8 cellular contexts compared by ENCODE assay signal in genomic region chr19:47348819-47349795, GRCh38. TPM values are rescaled to one million over a fixed set of nuclear protein-coding genes. Genes with fewer than 3 reads are reported as not detected.
A peak's percentile ranks its signal among the peaks of the same experiment; 100 is the strongest.
DNase-seq lines count a peak whose midpoint lies in the region; ATAC-seq and TF ChIP-seq lines count a peak whose summit lies in the region.

DHX34 (plus strand) TSS chr19:47349315; CDS start chr19:47353031, 3,716 bp downstream.

- H3K36me3 Mint-ChIP-seq in endothelial cell (ENCODE audit: low read depth, unreplicated experiment), result no peaks in the 10 kb centered on the region

- H3K9me3 Mint-ChIP-seq in endothelial cell (ENCODE audit: unreplicated experiment), result no peaks in the 10 kb centered on the region

- peak; percentile 88 for ATAC-seq in GM21515 (IDR thresholded peaks at IDR 0.05; ENCODE audit: unreplicated experiment)

- DNase-seq in DMS 273 treated with DMSO at 0.1 percent for 48 hours (lab: John Stamatoyannopoulos, UW) (peak; percentile 96), HuH-7.5 (ENCODE audit: low spot score) (peak; percentile 99), endothelial cell (ENCODE audit: low spot score) (peak; percentile 97), midbrain (lab: John Stamatoyannopoulos, UW) (peak; percentile 98)
- peak; percentile 99 for DNase-seq in activated CD8-positive, alpha-beta memory T cell treated with anti-CD3 and anti-CD28 coated beads, Interleukin-2, amount 50 U/mL, for 48 hours
- peak; percentile 98 to 99 for DNase-seq in stimulated activated CD8-positive, alpha-beta memory T cell treated with anti-CD3 and anti-CD28 coated beads, Interleukin-2, amount 100 ng/mL, for 1 hour (ENCODE audit: low read depth in 2 of 2)

- peak within 1 kb of the TSS; percentile 86 for H3K4me3 ChIP-seq in OCI-LY3 (ENCODE audit: low read length)

- H3K27me3 ChIP-seq in OCI-LY3 (ENCODE audit: low read depth, low read length), result no peaks in the 10 kb centered on the region

- peak within 1 kb of the TSS; percentile 64 for H3K27ac Mint-ChIP-seq in endothelial cell (ENCODE audit: unreplicated experiment)

- H3K9ac ChIP-seq in OCI-LY3 (ENCODE audit: low read length), result peak within 1 kb of the TSS; percentile 85

- peak within 1 kb of the TSS; percentile 36 for H3K27ac ChIP-seq in OCI-LY3 (ENCODE audit: low read length)

- H3K27me3 Mint-ChIP-seq in endothelial cell (ENCODE audit: unreplicated experiment), result peaks cover 7% of the 10 kb centered on the region

- peaks cover 26% of the 10 kb centered on the region for H3K36me3 ChIP-seq in OCI-LY3 (replicated peaks; ENCODE audit: low read depth, low read length)

- peak within 1 kb of the TSS; percentile 85 for H3K4me2 ChIP-seq in OCI-LY3 (ENCODE audit: low read length)

- H4K20me1 ChIP-seq in OCI-LY3 (ENCODE audit: insufficient read depth, low read length), result no peaks in the 10 kb centered on the region

- peaks cover 17% of the 10 kb centered on the region for H3K4me1 ChIP-seq in OCI-LY3 (ENCODE audit: low read length)

- H3K9me3 ChIP-seq in OCI-LY3 (ENCODE audit: insufficient read depth, low read length), result no peaks in the 10 kb centered on the region

- H2AFZ ChIP-seq in OCI-LY3 (ENCODE audit: low read depth, low read length), result peak within 1 kb of the TSS; percentile 75

- TF ChIP-seq CTCF in OCI-LY3 (IDR thresholded peaks at IDR 0.05; ENCODE audit: low read depth, low read length), result peak; percentile 94
- peak; percentile 98 for TF ChIP-seq CTCF in endothelial cell (IDR thresholded peaks at IDR 0.05; ENCODE audit: unreplicated experiment)

- H3K79me2 ChIP-seq in OCI-LY3 (ENCODE audit: low read length), result peaks cover 43% of the 10 kb centered on the region

- peak within 1 kb of the TSS; percentile 99 for H3K4me3 Mint-ChIP-seq in endothelial cell (ENCODE audit: unreplicated experiment)

- H3K4me1 Mint-ChIP-seq in endothelial cell (ENCODE audit: unreplicated experiment), result peaks cover 18% of the 10 kb centered on the region

RNA-seq across cellular contexts. Expression of gene DHX34, which starts in this region (rescaled TPM):
- total RNA-seq in endothelial cell (ENCODE audit: unreplicated experiment), result 19.4 TPM

Comparison
In these comparisons a context has a peak if more than half of its experiments do, and no peak if none do; other contexts are left out.
1. Peak in every context shown above with its lines: DNase-seq, ATAC-seq, H3K4me3 ChIP-seq and H3K27ac ChIP-seq.